ENCODE assay signal across 7 cellular contexts in genomic region chr18:2932247-2933181, GRCh38.
DNase-seq lines count a peak whose midpoint lies in the region; ATAC-seq and TF ChIP-seq lines count a peak whose summit lies in the region.

No MANE protein-coding gene starts in this region.

- peaks cover 52% of the 10 kb centered on the region for H3K4me1 Mint-ChIP-seq in activated T-cell treated with anti-CD3 and anti-CD28 coated beads, Interleukin-2, amount 50 U/mL, for 72 hours (ENCODE audit: low read depth)

- H3K9me3 ChIP-seq in prostate gland, result no peaks in the 10 kb centered on the region

- peaks cover 9 to 44% of the 10 kb centered on the region in 2 donors for H3K36me3 Mint-ChIP-seq in activated T-cell treated with anti-CD3 and anti-CD28 coated beads, Interleukin-2, amount 50 U/mL, for 72 hours (ENCODE audit: insufficient read depth in 2 of 2)

- WGBS in prostate gland, result 38% methylated on average over 10 of the region's 10 CpGs

- ATAC-seq in activated T-cell treated with anti-CD3 and anti-CD28 coated beads, Interleukin-2, amount 50 U/mL, for 72 hours (replicated peaks in 1 of 2), result peak; percentile 60 to 62
- no peak for ATAC-seq in HG03439 (IDR thresholded peaks at IDR 0.05; ENCODE audit: unreplicated experiment)

- no peak overlapping the region for H3K4me3 ChIP-seq in prostate gland

- no peak overlapping the region for H3K27ac ChIP-seq in prostate gland

- DNase-seq in DMS79 (lab: John Stamatoyannopoulos, UW), result peak; percentile 16
- DNase-seq in HCEC 1CT, result peak; percentile 50
- peak; percentile 59 for DNase-seq in NCI-H510A treated with DMSO at 0.1 percent for 48 hours (lab: John Stamatoyannopoulos, UW)
- DNase-seq in activated T-cell treated with anti-CD3 and anti-CD28 coated beads, Interleukin-2, amount 50 U/mL, for 72 hours, result peak; percentile 44 to 67
- peak; percentile 65 for DNase-seq in germinal center (ENCODE audit: low spot score)
- DNase-seq in prostate gland (ENCODE audit: low spot score), result peak; percentile 42

- no peaks in the 10 kb centered on the region for H3K27me3 ChIP-seq in prostate gland (replicated peaks; ENCODE audit: insufficient read depth)

- no peaks in the 10 kb centered on the region for H3K27me3 Mint-ChIP-seq in activated T-cell treated with anti-CD3 and anti-CD28 coated beads, Interleukin-2, amount 50 U/mL, for 72 hours (ENCODE audit: low read depth)

- peak overlapping the region; percentile 97 for H3K27ac Mint-ChIP-seq in activated T-cell treated with anti-CD3 and anti-CD28 coated beads, Interleukin-2, amount 50 U/mL, for 72 hours

- no peak for TF ChIP-seq POLR2A in prostate gland (IDR thresholded peaks at IDR 0.05)

- H3K4me1 ChIP-seq in prostate gland (replicated peaks), result no peaks in the 10 kb centered on the region

- intact Hi-C loops in prostate gland (cut with DNase I), result loop anchor here (2.0 to 10.0 kb wide), 5 partner anchors 52 to 315 kb away; partner anchors contain the start of gene MYL12A

- no peaks in the 10 kb centered on the region for H3K36me3 ChIP-seq in prostate gland

- no peaks in the 10 kb centered on the region for H3K9me3 Mint-ChIP-seq in activated T-cell treated with anti-CD3 and anti-CD28 coated beads, Interleukin-2, amount 50 U/mL, for 72 hours

- peak overlapping the region; percentile 57 to 65 for H3K4me3 Mint-ChIP-seq in activated T-cell treated with anti-CD3 and anti-CD28 coated beads, Interleukin-2, amount 50 U/mL, for 72 hours

- TF ChIP-seq CTCF in prostate gland (IDR thresholded peaks at IDR 0.05), result peak; percentile 54 to 89 (median 79)
